12 cellular contexts compared by ENCODE assay signal in genomic region chr11:69892237-69892985, GRCh38.
DNase-seq lines count a peak whose midpoint lies in the region; ATAC-seq and TF ChIP-seq lines count a peak whose summit lies in the region.
"Had no signal": no experiment of that assay in that cellular context is flagged by ENCODE, and none has a peak within 500 bp of the region (broad histone marks: within the 10 kb centered on the region; RNA-seq: fewer than 3 reads in every experiment).

No MANE protein-coding gene starts in this region.

- H3K27me3 Mint-ChIP-seq in endodermal cell (ENCODE audit: insufficient read depth): peaks cover 25% of the 10 kb centered on the region
- H3K27me3 Mint-ChIP-seq in activated T-helper 17 cell treated with anti-CD3 and anti-CD28 coated beads, Interleukin-2, amount 50 U/mL, for 72 hours: peaks cover 40% of the 10 kb centered on the region

- 87 to 88% methylated on average over 13 to 29 of the region's 29 CpGs for WGBS in endodermal cell (ENCODE audit: insufficient coverage in 1 of 2, insufficient read length in 1 of 2), 2 experiments

- H3K4me1 ChIP-seq in endodermal cell (ENCODE audit: control insufficient read depth, insufficient read depth, low read length): peaks cover 5% of the 10 kb centered on the region

- no peaks in the 10 kb centered on the region for H3K36me3 Mint-ChIP-seq in endodermal cell (ENCODE audit: low read depth)
- H3K36me3 Mint-ChIP-seq in activated T-helper 17 cell treated with anti-CD3 and anti-CD28 coated beads, Interleukin-2, amount 50 U/mL, for 72 hours (ENCODE audit: low read depth): no peaks in the 10 kb centered on the region

- no peak overlapping the region for H3K4me3 ChIP-seq in endodermal cell (ENCODE audit: low read length)
- no peak overlapping the region for H3K4me3 ChIP-seq in retinal pigment epithelial cell (ENCODE audit: low read length)
- H3K4me3 ChIP-seq: body of pancreas, thoracic aorta had no signal

- DNase-seq in DMS 273 (lab: John Stamatoyannopoulos, UW; ENCODE audit: unreplicated experiment) (peak; percentile 43), DMS 273 treated with DMSO at 0.1 percent for 48 hours (lab: John Stamatoyannopoulos, UW) (no peak), NCI-H526 treated with DMSO at 0.1 percent for 48 hours (lab: John Stamatoyannopoulos, UW) (peak; percentile 35), endodermal cell (peak; percentile 90), retinal pigment epithelial cell (ENCODE audit: low read depth) (no peak)
- no peak for DNase-seq in activated CD4-positive, alpha-beta T cell treated with anti-CD3 and anti-CD28 coated beads, Interleukin-2, amount 50 U/mL, for 48 hours
- DNase-seq: activated T-cell treated with anti-CD3 and anti-CD28 coated beads, Interleukin-2, amount 50 U/mL, for 1 hour; NCI-H1417 treated with DMSO at 0.1 percent for 48 hours had no signal

- ATAC-seq in HG03196 (IDR thresholded peaks at IDR 0.05; ENCODE audit: unreplicated experiment): no peak
- ATAC-seq in activated T-helper 17 cell treated with anti-CD3 and anti-CD28 coated beads, Interleukin-2, amount 50 U/mL, for 72 hours (replicated peaks): no peak

- H3K27ac ChIP-seq in endodermal cell (ENCODE audit: low read depth, low read length): no peak overlapping the region
- H3K27ac ChIP-seq: body of pancreas, thoracic aorta had no signal

- peak overlapping the region; percentile 33 for H3K4me3 Mint-ChIP-seq in endodermal cell
- H3K4me3 Mint-ChIP-seq in activated T-helper 17 cell treated with anti-CD3 and anti-CD28 coated beads, Interleukin-2, amount 50 U/mL, for 72 hours: no peak overlapping the region

- H3K9ac ChIP-seq in endodermal cell (ENCODE audit: extremely low read depth, low read length, poor library complexity, severe bottlenecking): no peak overlapping the region

- TF ChIP-seq CTCF in endodermal cell (conservative IDR thresholded peaks at IDR 0.05) (peak; percentile 80), retinal pigment epithelial cell (conservative IDR thresholded peaks at IDR 0.05; ENCODE audit: low read depth, low read length) (peak; percentile 36)

- H3K27ac Mint-ChIP-seq in endodermal cell: peak overlapping the region; percentile 30
- H3K27ac Mint-ChIP-seq in activated T-helper 17 cell treated with anti-CD3 and anti-CD28 coated beads, Interleukin-2, amount 50 U/mL, for 72 hours: no peak overlapping the region

- H3K27me3 ChIP-seq in endodermal cell (ENCODE audit: control insufficient read depth, insufficient read depth, low read length, poor library complexity, severe bottlenecking): peaks cover 4% of the 10 kb centered on the region
- H3K27me3 ChIP-seq: body of pancreas had no signal

- H3K36me3 ChIP-seq in endodermal cell (ENCODE audit: control insufficient read depth, insufficient read depth, low read length): no peaks in the 10 kb centered on the region
- H3K36me3 ChIP-seq: thoracic aorta had no signal

- no peaks in the 10 kb centered on the region for H3K9me3 Mint-ChIP-seq in endodermal cell
- no peaks in the 10 kb centered on the region for H3K9me3 Mint-ChIP-seq in activated T-helper 17 cell treated with anti-CD3 and anti-CD28 coated beads, Interleukin-2, amount 50 U/mL, for 72 hours

- H3K9me3 ChIP-seq in endodermal cell (ENCODE audit: control insufficient read depth, low read length): no peaks in the 10 kb centered on the region
- H3K9me3 ChIP-seq: body of pancreas, thoracic aorta had no signal

- peaks cover 14% of the 10 kb centered on the region for H3K4me1 Mint-ChIP-seq in endodermal cell
- H3K4me1 Mint-ChIP-seq in activated T-helper 17 cell treated with anti-CD3 and anti-CD28 coated beads, Interleukin-2, amount 50 U/mL, for 72 hours: no peaks in the 10 kb centered on the region

Comparison
In these comparisons a context has a peak if more than half of its experiments do, and no peak if none do; other contexts are left out.
1. DNase-seq: peak in DMS 273 (single experiment), NCI-H526 treated with DMSO at 0.1 percent for 48 hours (single experiment) and endodermal cell (single experiment); none in DMS 273 treated with DMSO at 0.1 percent for 48 hours (single experiment), retinal pigment epithelial cell (single experiment) and activated CD4-positive, alpha-beta T cell treated with anti-CD3 and anti-CD28 coated beads, Interleukin-2, amount 50 U/mL, for 48 hours (0 of 2).